4 cellular contexts compared by ENCODE assay signal in genomic region chr1:246324033-246324432, GRCh38.
DNase-seq lines count a peak whose midpoint lies in the region; TF ChIP-seq lines count a peak whose summit lies in the region.
"Not testable (repeated sequence)": the region's sequence is repeated elsewhere in the genome, so short reads cannot be mapped to it uniquely, and the experiment has no call there.

No MANE protein-coding gene starts in this region.

- H3K9ac ChIP-seq in HUES48 (ENCODE audit: low read depth, low read length); endodermal cell (ENCODE audit: extremely low read depth, low read length, poor library complexity, severe bottlenecking): not testable (repeated sequence)

- not testable (repeated sequence) for H3K4me3 ChIP-seq in HUES48 (ENCODE audit: low read depth, low read length); endodermal cell (ENCODE audit: low read length)

- not testable (repeated sequence) for H3K9me3 ChIP-seq in HUES48 (ENCODE audit: control insufficient read depth, insufficient read depth, low read length); endodermal cell (ENCODE audit: control insufficient read depth, low read length)

- H3K27me3 ChIP-seq in HUES48 (ENCODE audit: control insufficient read depth, insufficient read depth, low read length); endodermal cell (ENCODE audit: control insufficient read depth, insufficient read depth, low read length, poor library complexity, severe bottlenecking): not testable (repeated sequence)

- peak overlapping the region; percentile 78 for H3K27ac ChIP-seq in HUES48 (ENCODE audit: low read depth, low read length)
- H3K27ac ChIP-seq in endodermal cell (ENCODE audit: low read depth, low read length), result not testable (repeated sequence)

- TF ChIP-seq CTCF in endodermal cell (conservative IDR thresholded peaks at IDR 0.05); nephron (IDR thresholded peaks at IDR 0.05; ENCODE audit: unreplicated experiment in 3 of 3); neural crest cell (conservative IDR thresholded peaks at IDR 0.05): not testable (repeated sequence)

- DNase-seq in endodermal cell; neural crest cell (ENCODE audit: low read depth, low spot score): not testable (repeated sequence)

- H3K27ac Mint-ChIP-seq in endodermal cell (peak overlapping the region; percentile 63), nephron (peak overlapping the region; percentile 4 to 78 (median 54))
- not testable (repeated sequence) for H3K27ac Mint-ChIP-seq in neural crest cell (ENCODE audit: unreplicated experiment)

- not testable (repeated sequence) for H3K36me3 ChIP-seq in HUES48 (ENCODE audit: control insufficient read depth, insufficient read depth, low read length); endodermal cell (ENCODE audit: control insufficient read depth, insufficient read depth, low read length)

- not testable (repeated sequence) for H3K36me3 Mint-ChIP-seq in endodermal cell (ENCODE audit: low read depth); nephron (ENCODE audit: low read depth); neural crest cell (ENCODE audit: low read depth)

- H3K4me1 Mint-ChIP-seq in endodermal cell, result peaks cover 19% of the 10 kb centered on the region
- peaks cover 32% of the 10 kb centered on the region for H3K4me1 Mint-ChIP-seq in nephron
- H3K4me1 Mint-ChIP-seq in neural crest cell, result peaks cover 22% of the 10 kb centered on the region

- H3K27me3 Mint-ChIP-seq in endodermal cell (ENCODE audit: insufficient read depth); nephron (ENCODE audit: low read depth); neural crest cell (ENCODE audit: low read depth): not testable (repeated sequence)

- H3K9me3 Mint-ChIP-seq in endodermal cell, nephron, neural crest cell: not testable (repeated sequence)

- peak overlapping the region; percentile 49 for H3K4me3 Mint-ChIP-seq in endodermal cell
- peak overlapping the region; percentile 70 to 83 (median 82) for H3K4me3 Mint-ChIP-seq in nephron
- peak overlapping the region; percentile 75 for H3K4me3 Mint-ChIP-seq in neural crest cell

- WGBS in endodermal cell (ENCODE audit: insufficient coverage in 1 of 2, insufficient read length in 1 of 2), 2 experiments, result 85 to 95% methylated on average over 10 to 15 of the region's 17 CpGs

- peaks cover 17% of the 10 kb centered on the region; the same call in 1 of the 2 replicates for H3K4me1 ChIP-seq in HUES48 (ENCODE audit: control insufficient read depth, insufficient read depth, low read length)
- not testable (repeated sequence) for H3K4me1 ChIP-seq in endodermal cell (ENCODE audit: control insufficient read depth, insufficient read depth, low read length)
